In the genomic region with DNA sequence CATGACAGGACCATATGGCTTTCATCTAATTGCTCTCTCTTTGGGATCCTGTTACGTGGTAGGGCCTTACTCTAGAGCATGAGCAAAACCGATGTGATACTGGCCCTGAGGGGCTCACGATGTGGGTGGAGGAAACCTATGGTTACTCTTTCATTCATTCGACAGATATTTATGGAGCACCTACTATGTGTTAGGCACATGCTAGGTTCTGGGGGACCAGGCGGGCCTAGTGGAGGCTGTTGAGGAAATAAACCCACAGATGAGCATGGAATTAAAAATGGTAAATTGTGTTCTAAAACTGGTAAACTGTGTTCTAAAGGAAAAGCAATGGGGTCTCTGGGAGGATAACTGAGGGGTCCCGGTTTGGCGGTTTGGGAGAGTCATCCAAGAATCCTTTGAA, we compare ENCODE assay signal across 16 cellular contexts.
"Had no signal": no experiment of that assay in that cellular context is flagged by ENCODE, and none has a peak within 500 bp of the region (broad histone marks: within the 10 kb centered on the region; RNA-seq: fewer than 3 reads in every experiment).

No MANE protein-coding gene starts in this region.

- H3K27ac Mint-ChIP-seq: stimulated activated effector memory CD8-positive, alpha-beta T cell treated with anti-CD3 and anti-CD28 coated beads, Interleukin-12 subunit alpha, Interleukin-12 subunit beta, amount 100 ng/mL, for 72 hours had no signal

- DNase-seq: activated CD4-positive, alpha-beta T cell treated with anti-CD3 and anti-CD28 coated beads, Interleukin-2, amount 50 U/mL, for 1 hour; activated effector memory CD4-positive, alpha-beta T cell treated with Interleukin-2 at 50 U/mL for 16 hours; dermis blood vessel endothelial cell; erythroblast; gastrocnemius medialis; left colon; naive B cell; T-helper 9 cell; upper lobe of right lung had no signal

- H3K27ac ChIP-seq: breast epithelium, gastrocnemius medialis, parathyroid adenoma, thoracic aorta, upper lobe of right lung had no signal

- H3K9ac ChIP-seq: parathyroid adenoma had no signal

- H3K4me1 ChIP-seq: breast epithelium, parathyroid adenoma had no signal

- H3K36me3 ChIP-seq: breast epithelium had no signal

- H2AFZ ChIP-seq: parathyroid adenoma had no signal

- H3K9me3 ChIP-seq: breast epithelium, gastrocnemius medialis, thoracic aorta, upper lobe of right lung had no signal

- H3K27me3 ChIP-seq: breast epithelium, gastrocnemius medialis, upper lobe of right lung had no signal

- H3K4me3 ChIP-seq: breast epithelium, gastrocnemius medialis, thoracic aorta, upper lobe of right lung had no signal

- H3K27me3 Mint-ChIP-seq: naive B cell had no signal

- H3K4me3 Mint-ChIP-seq: naive B cell; stimulated activated effector memory CD8-positive, alpha-beta T cell treated with anti-CD3 and anti-CD28 coated beads, Interleukin-12 subunit alpha, Interleukin-12 subunit beta, amount 100 ng/mL, for 72 hours had no signal

- FAIRE-seq: islet of Langerhans had no signal

- H3K36me3 Mint-ChIP-seq: activated naive CD4-positive, alpha-beta T cell treated with anti-CD3 and anti-CD28 coated beads, Interleukin-2, amount 50 U/mL, for 72 hours; naive B cell had no signal

- H3K9me3 Mint-ChIP-seq: activated naive CD4-positive, alpha-beta T cell treated with anti-CD3 and anti-CD28 coated beads, Interleukin-2, amount 50 U/mL, for 72 hours; naive B cell; stimulated activated effector memory CD8-positive, alpha-beta T cell treated with anti-CD3 and anti-CD28 coated beads, Interleukin-12 subunit alpha, Interleukin-12 subunit beta, amount 100 ng/mL, for 72 hours had no signal

- ATAC-seq: activated CD4-positive, CD25-positive, alpha-beta regulatory T cell treated with anti-CD3 and anti-CD28 coated beads, Interleukin-2, amount 50 U/mL, for 24 hours; activated naive CD4-positive, alpha-beta T cell treated with anti-CD3 and anti-CD28 coated beads, Interleukin-2, amount 50 U/mL, for 72 hours; gastrocnemius medialis; left colon; stimulated activated effector memory CD8-positive, alpha-beta T cell treated with anti-CD3 and anti-CD28 coated beads, Interleukin-12 subunit alpha, Interleukin-12 subunit beta, amount 100 ng/mL, for 72 hours; upper lobe of right lung had no signal
